ENCODE assay signal across 26 cellular contexts in genomic region chr6:57195457-57195856, GRCh38.
"Had no signal": no experiment of that assay in that cellular context is flagged by ENCODE, and none has a peak within 500 bp of the region (broad histone marks: within the 10 kb centered on the region; RNA-seq: fewer than 3 reads in every experiment).

No MANE protein-coding gene starts in this region.

- H3K4me1 ChIP-seq: heart right ventricle had no signal

- FAIRE-seq: keratinocyte had no signal

- H3K27ac ChIP-seq: brain microvascular endothelial cell, coronary artery, esophagus squamous epithelium, heart right ventricle, thyroid gland, VCaP had no signal

- H3K27me3 Mint-ChIP-seq: activated CD4-positive, alpha-beta memory T cell treated with anti-CD3 and anti-CD28 coated beads, Interleukin-2, amount 10 ng/mL, durations not matched to agents 7 days and 5 days; activated CD4-positive, alpha-beta T cell treated with anti-CD3 and anti-CD28 coated beads, Interleukin-2, amount 10 ng/mL, durations not matched to agents 24 days and 14 days; activated naive CD4-positive, alpha-beta T cell treated with anti-CD3 and anti-CD28 coated beads, Interleukin-2, amount 10 ng/mL, durations not matched to agents 7 days and 5 days; central memory CD8-positive, alpha-beta T cell; naive thymus-derived CD4-positive, alpha-beta T cell had no signal

- H3K36me3 ChIP-seq: thyroid gland had no signal

- H3K9me3 ChIP-seq: esophagus squamous epithelium, heart right ventricle, thyroid gland had no signal

- H3K4me3 Mint-ChIP-seq: activated CD4-positive, alpha-beta memory T cell treated with anti-CD3 and anti-CD28 coated beads, Interleukin-2, amount 10 ng/mL, durations not matched to agents 7 days and 5 days; activated CD4-positive, alpha-beta T cell treated with anti-CD3 and anti-CD28 coated beads, Interleukin-2, amount 10 ng/mL, durations not matched to agents 24 days and 14 days; activated naive CD4-positive, alpha-beta T cell treated with anti-CD3 and anti-CD28 coated beads, Interleukin-2, amount 10 ng/mL, durations not matched to agents 7 days and 5 days; activated T-cell treated with anti-CD3 and anti-CD28 coated beads, Interleukin-2, amount 50 U/mL, for 72 hours; central memory CD8-positive, alpha-beta T cell; endodermal cell; naive thymus-derived CD4-positive, alpha-beta T cell; neural crest cell; T-helper 2 cell treated with Interferon-gamma antibody and Interleukin-4, amounts not matched to agents 5 μg/mL and 100 μg/mL, for 36 hours had no signal

- H3K4me3 ChIP-seq: coronary artery, esophagus squamous epithelium, heart right ventricle, lung, thyroid gland had no signal

- H3K27me3 ChIP-seq: brain microvascular endothelial cell, esophagus squamous epithelium, heart right ventricle, thyroid gland had no signal

- DNase-seq: activated CD4-positive, alpha-beta memory T cell treated with anti-CD3 and anti-CD28 coated beads, Interleukin-2, amount 10 ng/mL, durations not matched to agents 7 days and 5 days; activated CD4-positive, alpha-beta T cell treated with anti-CD3 and anti-CD28 coated beads, Interleukin-2, amount 10 ng/mL, durations not matched to agents 24 days and 14 days; activated effector memory CD4-positive, alpha-beta T cell treated with Interleukin-2 at 50 U/mL for 16 hours; activated naive CD4-positive, alpha-beta T cell treated with anti-CD3 and anti-CD28 coated beads, Interleukin-2, amount 10 ng/mL, durations not matched to agents 7 days and 5 days; activated T-cell treated with anti-CD3 and anti-CD28 coated beads, Interleukin-2, amount 50 U/mL, for 72 hours; anterior cingulate cortex; brain microvascular endothelial cell; endodermal cell; esophagus squamous epithelium; foreskin fibroblast; heart right ventricle; naive thymus-derived CD4-positive, alpha-beta T cell; occipital lobe; posterior cingulate gyrus; stimulated activated CD4-positive, alpha-beta T cell treated with anti-CD3 and anti-CD28 coated beads, Interleukin-4, amount 100 ng/mL, for 4 hours; stimulated activated naive CD8-positive, alpha-beta T cell treated with anti-CD3 and anti-CD28 coated beads, Interleukin-15, Interleukin-2, amounts not matched to agents 100 U/mL and 50 U/mL, for 24 hours; substantia nigra; thyroid gland had no signal

- H3K9me3 Mint-ChIP-seq: activated CD4-positive, alpha-beta memory T cell treated with anti-CD3 and anti-CD28 coated beads, Interleukin-2, amount 10 ng/mL, durations not matched to agents 7 days and 5 days; activated CD4-positive, alpha-beta T cell treated with anti-CD3 and anti-CD28 coated beads, Interleukin-2, amount 10 ng/mL, durations not matched to agents 24 days and 14 days; activated naive CD4-positive, alpha-beta T cell treated with anti-CD3 and anti-CD28 coated beads, Interleukin-2, amount 10 ng/mL, durations not matched to agents 7 days and 5 days; activated T-cell treated with anti-CD3 and anti-CD28 coated beads, Interleukin-2, amount 50 U/mL, for 72 hours; central memory CD8-positive, alpha-beta T cell; endodermal cell; naive thymus-derived CD4-positive, alpha-beta T cell; neural crest cell; T-helper 2 cell treated with Interferon-gamma antibody and Interleukin-4, amounts not matched to agents 5 μg/mL and 100 μg/mL, for 36 hours had no signal

- H3K27ac Mint-ChIP-seq: activated CD4-positive, alpha-beta memory T cell treated with anti-CD3 and anti-CD28 coated beads, Interleukin-2, amount 10 ng/mL, durations not matched to agents 7 days and 5 days; activated CD4-positive, alpha-beta T cell treated with anti-CD3 and anti-CD28 coated beads, Interleukin-2, amount 10 ng/mL, durations not matched to agents 24 days and 14 days; activated naive CD4-positive, alpha-beta T cell treated with anti-CD3 and anti-CD28 coated beads, Interleukin-2, amount 10 ng/mL, durations not matched to agents 7 days and 5 days; activated T-cell treated with anti-CD3 and anti-CD28 coated beads, Interleukin-2, amount 50 U/mL, for 72 hours; endodermal cell; naive thymus-derived CD4-positive, alpha-beta T cell; T-helper 2 cell treated with Interferon-gamma antibody and Interleukin-4, amounts not matched to agents 5 μg/mL and 100 μg/mL, for 36 hours had no signal

- ATAC-seq: activated CD4-positive, CD25-positive, alpha-beta regulatory T cell treated with anti-CD3 and anti-CD28 coated beads, Interleukin-2, amount 50 U/mL, for 24 hours; activated T-cell treated with anti-CD3 and anti-CD28 coated beads, Interleukin-2, amount 50 U/mL, for 72 hours; naive thymus-derived CD4-positive, alpha-beta T cell; stimulated activated naive CD8-positive, alpha-beta T cell treated with anti-CD3 and anti-CD28 coated beads, Interleukin-15, Interleukin-2, amounts not matched to agents 100 U/mL and 50 U/mL, for 24 hours had no signal

- H3K4me1 Mint-ChIP-seq: activated CD4-positive, alpha-beta memory T cell treated with anti-CD3 and anti-CD28 coated beads, Interleukin-2, amount 10 ng/mL, durations not matched to agents 7 days and 5 days; activated CD4-positive, alpha-beta T cell treated with anti-CD3 and anti-CD28 coated beads, Interleukin-2, amount 10 ng/mL, durations not matched to agents 24 days and 14 days; activated naive CD4-positive, alpha-beta T cell treated with anti-CD3 and anti-CD28 coated beads, Interleukin-2, amount 10 ng/mL, durations not matched to agents 7 days and 5 days; central memory CD8-positive, alpha-beta T cell; neural crest cell had no signal
